In the genomic region with DNA sequence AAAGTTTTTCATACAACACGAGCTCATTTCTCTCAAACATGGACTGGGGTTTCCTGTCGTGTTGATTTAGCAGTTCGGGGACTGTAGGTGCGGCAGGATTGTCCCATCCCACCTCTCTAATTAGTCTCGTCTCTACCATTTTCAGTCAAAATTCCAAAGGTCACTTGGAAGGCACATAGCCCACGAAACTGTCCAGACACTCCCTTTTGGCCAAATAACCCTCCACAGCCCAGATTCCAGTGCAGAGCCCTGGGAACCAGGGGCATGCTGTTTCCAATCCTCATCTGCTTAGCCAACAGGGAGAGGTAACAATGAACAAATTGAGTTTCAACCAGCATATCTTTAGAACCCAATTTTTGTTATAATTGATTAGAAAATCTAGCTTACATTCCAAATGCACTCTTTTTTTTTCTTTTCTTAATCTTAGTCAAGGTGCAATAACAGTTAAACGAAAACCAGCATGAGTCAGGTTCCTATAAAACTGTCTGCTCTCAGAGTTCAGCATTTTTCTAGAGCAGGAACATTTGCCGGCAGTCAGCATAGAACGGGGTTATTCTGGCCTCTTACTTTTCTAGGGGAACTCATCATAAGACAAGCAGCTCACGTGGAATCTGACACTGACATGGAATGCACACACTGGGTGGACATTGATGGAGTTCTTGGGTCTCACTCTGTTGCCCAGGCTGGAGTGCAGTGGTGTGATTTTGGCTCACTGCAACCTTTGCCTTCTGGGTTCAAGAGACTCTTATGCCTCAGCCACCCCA, we compare ENCODE assay signal across 15 cellular contexts. TPM values are rescaled to one million over a fixed set of nuclear protein-coding genes. Genes with fewer than 3 reads are reported as not detected.
DNase-seq lines count a peak whose midpoint lies in the region; ATAC-seq and TF ChIP-seq lines count a peak whose summit lies in the region.
"Had no signal": no experiment of that assay in that cellular context is flagged by ENCODE, and none has a peak within 500 bp of the region (broad histone marks: within the 10 kb centered on the region; RNA-seq: fewer than 3 reads in every experiment).

No MANE protein-coding gene starts in this region.

- in situ Hi-C loops in gastrocnemius medialis (cut with MboI; ENCODE audit: low sequenced_read_pairs in 4 of 4): no loop called here

- peak; percentile 36 for DNase-seq in EH (ENCODE audit: low read depth)
- DNase-seq in Peyer's patch: peak in 2 of 3 donors; percentile 57
- peak in 2 of 3 donors; percentile 54 to 68 for DNase-seq in mucosa of descending colon
- no peak for DNase-seq in gastrocnemius medialis
- no peak for DNase-seq in CD4-positive, alpha-beta T cell
- no peak for DNase-seq in activated naive CD4-positive, alpha-beta T cell (lab: John Stamatoyannopoulos, UW)
- no peak for DNase-seq in coronary artery (ENCODE audit: low spot score)
- DNase-seq: C1 segment of cervical spinal cord, DMS153, MV-4-11, NCI-H1436 treated with DMSO at 0.1 percent for 48 hours, NCI-H226, NCI-H526 had no signal

- no peaks in the 10 kb centered on the region for H3K36me3 Mint-ChIP-seq in CD4-positive, alpha-beta T cell (ENCODE audit: low read depth)
- H3K36me3 Mint-ChIP-seq: IgD-negative memory B cell had no signal

- H3K27me3 Mint-ChIP-seq in CD4-positive, alpha-beta T cell: peaks cover 41% of the 10 kb centered on the region

- peak; percentile 92 for ATAC-seq in mucosa of descending colon
- peak; percentile 36 to 68 for ATAC-seq in gastrocnemius medialis
- no peak for ATAC-seq in CD4-positive, alpha-beta T cell (ENCODE audit: poor library complexity)
- no peak for ATAC-seq in GM19023 (IDR thresholded peaks at IDR 0.05; ENCODE audit: unreplicated experiment)

- H3K4me3 Mint-ChIP-seq in CD4-positive, alpha-beta T cell: no peak overlapping the region
- H3K4me3 Mint-ChIP-seq: IgD-negative memory B cell had no signal

- H3K36me3 ChIP-seq in Peyer's patch (no peaks in the 10 kb centered on the region), mucosa of descending colon (ENCODE audit: low read depth) (no peaks in the 10 kb centered on the region), gastrocnemius medialis (no peaks in the 10 kb centered on the region)

- H3K27ac ChIP-seq in Peyer's patch: peak overlapping the region in 3 of 4 donors; percentile 75 to 86 (median 81)
- H3K27ac ChIP-seq in gastrocnemius medialis: no peak overlapping the region
- no peak overlapping the region for H3K27ac ChIP-seq in CD4-positive, alpha-beta T cell (ENCODE audit: low read depth, low read length)
- H3K27ac ChIP-seq in coronary artery: no peak overlapping the region

- H3K4me1 Mint-ChIP-seq in CD4-positive, alpha-beta T cell (ENCODE audit: low read depth): no peaks in the 10 kb centered on the region
- H3K4me1 Mint-ChIP-seq: IgD-negative memory B cell had no signal

- CTCF ChIA-PET in CD4-positive, alpha-beta T cell (lab: Charles Lee): no interaction called here

- H3K27ac Mint-ChIP-seq in CD4-positive, alpha-beta T cell: no peak overlapping the region

- TF ChIP-seq CTCF in Peyer's patch (IDR thresholded peaks at IDR 0.05): no peak
- TF ChIP-seq CTCF in mucosa of descending colon (IDR thresholded peaks at IDR 0.05): no peak
- TF ChIP-seq CTCF in gastrocnemius medialis (IDR thresholded peaks at IDR 0.05 in 4 of 5, conservative IDR thresholded peaks at IDR 0.05 in 1 of 5): no peak
- TF ChIP-seq CTCF in CD4-positive, alpha-beta T cell (IDR thresholded peaks at IDR 0.05): no peak
- no peak for TF ChIP-seq CTCF in coronary artery (IDR thresholded peaks at IDR 0.05)

- H3K27me3 ChIP-seq in Peyer's patch (no peaks in the 10 kb centered on the region), gastrocnemius medialis (no peaks in the 10 kb centered on the region)
- peaks cover 4% of the 10 kb centered on the region for H3K27me3 ChIP-seq in CD4-positive, alpha-beta T cell (ENCODE audit: control insufficient read depth, insufficient read depth, low read length)

- H3K9me3 ChIP-seq in Peyer's patch (no peaks in the 10 kb centered on the region), mucosa of descending colon (no peaks in the 10 kb centered on the region), gastrocnemius medialis (no peaks in the 10 kb centered on the region)
- no peaks in the 10 kb centered on the region for H3K9me3 ChIP-seq in CD4-positive, alpha-beta T cell (ENCODE audit: control insufficient read depth, low read length)

- H3K4me1 ChIP-seq in Peyer's patch (peaks cover 0 to 24% (median 0%) of the 10 kb centered on the region in 4 donors), mucosa of descending colon (ENCODE audit: low read depth) (peaks cover 27% of the 10 kb centered on the region), gastrocnemius medialis (peaks cover 5 to 9% of the 10 kb centered on the region in 2 donors)

- H3K9me3 Mint-ChIP-seq in CD4-positive, alpha-beta T cell: peaks cover 12% of the 10 kb centered on the region

- intact Hi-C loops in mucosa of descending colon (cut with DNase I, micrococcal nuclease): no loop called here
- intact Hi-C loops in gastrocnemius medialis (cut with DNase I; ENCODE audit: low total_unique reads): no loop called here
- intact Hi-C loops in CD4-positive, alpha-beta T cell (cut with DNase I, micrococcal nuclease): no loop called here

- POLR2A ChIA-PET in CD4-positive, alpha-beta T cell (lab: Charles Lee): no interaction called here

- H3K4me3 ChIP-seq in Peyer's patch (no peak overlapping the region), mucosa of descending colon (no peak overlapping the region), gastrocnemius medialis (no peak overlapping the region), coronary artery (no peak overlapping the region)

- no peak for TF ChIP-seq POLR2A in Peyer's patch (IDR thresholded peaks at IDR 0.05)
- no peak for TF ChIP-seq POLR2A in gastrocnemius medialis (IDR thresholded peaks at IDR 0.05)

RNA-seq across cellular contexts. Expression of gene CEBPA, which starts 14.4 kb away (rescaled TPM):
- 100 to 1,000 TPM in 1 of 4 donors, 10 to 100 TPM in 3; 36.3 to 160 (median 89.2) TPM for total RNA-seq in Peyer's patch
- 10 to 100 TPM; 30.1 to 73.2 (median 66.1) TPM for total RNA-seq in mucosa of descending colon
- 10 to 100 TPM; 11.9 to 29.9 (median 25.5) TPM for total RNA-seq in gastrocnemius medialis
- total RNA-seq in CD4-positive, alpha-beta T cell: 1 to 10 TPM in 1 of 2 experiments, under 1 TPM in 1; 0.84 to 1.4 TPM

RNA-seq across cellular contexts. Expression of gene CEBPG, which starts 56.8 kb away (rescaled TPM):
- total RNA-seq in Peyer's patch (10 to 100 TPM; 33.0 to 75.5 (median 50.5) TPM), mucosa of descending colon (10 to 100 TPM; 47.8 to 68.5 (median 58.2) TPM), gastrocnemius medialis (10 to 100 TPM; 44.2 to 50.1 (median 46.1) TPM)
- total RNA-seq in CD4-positive, alpha-beta T cell: 10 to 100 TPM; 15.5 TPM

Comparison
In these comparisons a context has a peak if more than half of its experiments do, and no peak if none do; other contexts are left out.
1. DNase-seq: peak in EH (single experiment), Peyer's patch (2 of 3) and mucosa of descending colon (2 of 3); none in gastrocnemius medialis (0 of 2), CD4-positive, alpha-beta T cell (0 of 10), activated naive CD4-positive, alpha-beta T cell (0 of 4) and coronary artery (single experiment).
2. H3K27ac ChIP-seq: peak in Peyer's patch (3 of 4); none in gastrocnemius medialis (0 of 4), CD4-positive, alpha-beta T cell (single experiment) and coronary artery (0 of 2).
3. ATAC-seq: peak in mucosa of descending colon (single experiment) and gastrocnemius medialis (2 of 2); none in CD4-positive, alpha-beta T cell (single experiment) and GM19023 (single experiment).
4. RNA of gene CEBPA, which starts 14.4 kb away (total RNA-seq): 36.3 to 160 TPM in Peyer's patch, 30.1 to 73.2 TPM in mucosa of descending colon and 11.9 to 29.9 TPM in gastrocnemius medialis; 0.84 to 1.4 TPM in CD4-positive, alpha-beta T cell; every median in the first group is over 4 times any median in the second.